Comparison of ENCODE assay signal across 18 cellular contexts in genomic region chr11:85930879-85931366, GRCh38.
"Had no signal": no experiment of that assay in that cellular context is flagged by ENCODE, and none has a peak within 500 bp of the region (broad histone marks: within the 10 kb centered on the region; RNA-seq: fewer than 3 reads in every experiment).

No MANE protein-coding gene starts in this region.

- H3K4me1 ChIP-seq: gastrocnemius medialis, pancreas, thyroid gland had no signal

- ATAC-seq: activated CD4-positive, CD25-positive, alpha-beta regulatory T cell treated with anti-CD3 and anti-CD28 coated beads, Interleukin-2, amount 50 U/mL, for 24 hours; activated naive CD4-positive, alpha-beta T cell treated with anti-CD3 and anti-CD28 coated beads, Interleukin-2, amount 50 U/mL, for 72 hours; gastrocnemius medialis; heart right ventricle; pancreas had no signal

- H3K36me3 Mint-ChIP-seq: activated naive CD4-positive, alpha-beta T cell treated with anti-CD3 and anti-CD28 coated beads, Interleukin-2, amount 50 U/mL, for 72 hours; brain had no signal

- H3K27me3 ChIP-seq: gastrocnemius medialis, pancreas, thyroid gland had no signal

- H3K9me3 Mint-ChIP-seq: central memory CD8-positive, alpha-beta T cell had no signal

- H3K9me3 ChIP-seq: gastrocnemius medialis, pancreas, thyroid gland had no signal

- DNase-seq: activated CD4-positive, alpha-beta T cell treated with anti-CD3 and anti-CD28 coated beads, Interleukin-2, amount 50 U/mL, for 4 hours; activated effector memory CD4-positive, alpha-beta T cell treated with Interleukin-2 at 50 U/mL for 16 hours; activated T-cell treated with anti-CD3 and anti-CD28 coated beads, Interleukin-2, amount 50 U/mL, for 24 hours; amniotic stem cell; cortex of kidney; effector memory CD4-positive, alpha-beta T cell; gastrocnemius medialis; heart right ventricle; islet precursor cell; naive B cell; pancreas; thyroid gland had no signal

- H3K4me3 Mint-ChIP-seq: activated T-cell treated with anti-CD3 and anti-CD28 coated beads, Interleukin-2, amount 50 U/mL, for 24 hours; brain; central memory CD8-positive, alpha-beta T cell; mesothelial cell of epicardium; naive B cell had no signal

- H3K27ac ChIP-seq: gastrocnemius medialis, heart right ventricle, pancreas, skin epidermis, thyroid gland had no signal

- H3K4me1 Mint-ChIP-seq: brain; central memory CD8-positive, alpha-beta T cell; mesothelial cell of epicardium; naive B cell had no signal

- H3K36me3 ChIP-seq: gastrocnemius medialis, heart right ventricle, pancreas, thyroid gland had no signal

- H3K27ac Mint-ChIP-seq: activated naive CD4-positive, alpha-beta T cell treated with anti-CD3 and anti-CD28 coated beads, Interleukin-2, amount 50 U/mL, for 72 hours; activated T-cell treated with anti-CD3 and anti-CD28 coated beads, Interleukin-2, amount 50 U/mL, for 24 hours; brain; mesothelial cell of epicardium; naive B cell had no signal

- H3K4me3 ChIP-seq: gastrocnemius medialis, heart right ventricle, pancreas, skin epidermis, thyroid gland had no signal
